16 cellular contexts compared by ENCODE assay signal in the genomic region with DNA sequence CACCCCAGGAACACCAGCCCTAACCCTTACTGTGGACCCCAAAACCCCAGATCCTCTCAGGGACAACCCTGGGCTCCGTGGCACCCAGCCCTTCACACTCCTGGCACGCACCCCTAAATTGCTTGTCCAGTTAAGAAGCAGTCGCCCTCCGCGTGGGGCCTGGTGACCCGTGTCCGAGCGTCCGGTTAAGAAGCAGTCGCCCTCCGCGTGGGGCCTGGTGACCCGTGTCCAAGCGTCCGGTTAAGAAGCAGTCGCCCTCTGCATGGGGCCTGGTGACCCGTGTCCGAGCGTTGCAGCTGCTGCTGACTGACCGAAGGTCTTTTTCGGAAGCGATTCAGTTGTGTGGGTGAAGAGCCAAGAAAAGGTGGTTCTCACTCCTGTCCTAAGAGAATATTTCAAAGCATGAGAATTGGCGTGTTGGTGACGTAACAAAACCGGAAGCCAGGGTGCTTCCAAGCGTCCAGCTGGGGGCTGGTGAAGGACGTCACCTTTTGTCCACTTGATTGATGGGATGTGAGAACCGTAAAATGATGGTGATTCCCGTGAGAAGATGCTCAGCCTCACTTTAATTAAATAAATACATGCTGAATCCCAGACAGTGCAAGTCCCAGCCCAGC.
DNase-seq lines count a peak whose midpoint lies in the region; ATAC-seq and TF ChIP-seq lines count a peak whose summit lies in the region.
"Had no signal": no experiment of that assay in that cellular context is flagged by ENCODE, and none has a peak within 500 bp of the region (broad histone marks: within the 10 kb centered on the region; RNA-seq: fewer than 3 reads in every experiment).

No MANE protein-coding gene starts in this region.

- no peak overlapping the region for H3K4me3 Mint-ChIP-seq in activated CD8-positive, alpha-beta memory T cell treated with anti-CD3 and anti-CD28 coated beads, Interleukin-2, amount 10 ng/mL, durations not matched to agents 7 days and 5 days
- no peak overlapping the region for H3K4me3 Mint-ChIP-seq in CD4-positive, alpha-beta memory T cell
- H3K4me3 Mint-ChIP-seq: CD14-positive monocyte had no signal

- no peaks in the 10 kb centered on the region for H3K9me3 Mint-ChIP-seq in activated CD8-positive, alpha-beta memory T cell treated with anti-CD3 and anti-CD28 coated beads, Interleukin-2, amount 10 ng/mL, durations not matched to agents 7 days and 5 days (ENCODE audit: low read depth)
- no peaks in the 10 kb centered on the region for H3K9me3 Mint-ChIP-seq in CD4-positive, alpha-beta memory T cell

- H3K36me3 Mint-ChIP-seq in activated CD8-positive, alpha-beta memory T cell treated with anti-CD3 and anti-CD28 coated beads, Interleukin-2, amount 10 ng/mL, durations not matched to agents 7 days and 5 days, result no peaks in the 10 kb centered on the region
- H3K36me3 Mint-ChIP-seq in CD4-positive, alpha-beta memory T cell, result no peaks in the 10 kb centered on the region
- H3K36me3 Mint-ChIP-seq: CD14-positive monocyte had no signal

- no peaks in the 10 kb centered on the region for H3K79me2 ChIP-seq in osteoblast (ENCODE audit: insufficient read depth, low read length)

- H3K4me3 ChIP-seq in BLaER1 (no peak overlapping the region), coronary artery (no peak overlapping the region), osteoblast (ENCODE audit: insufficient read depth, low read length) (no peak overlapping the region), aorta (ENCODE audit: low read length in 2 of 2) (no peak overlapping the region)
- H3K4me3 ChIP-seq in CD4-positive, alpha-beta memory T cell (ENCODE audit: low read length in 2 of 2), result no peak overlapping the region

- POLR2A ChIA-PET in CD4-positive, alpha-beta memory T cell (lab: Charles Lee; ENCODE audit: partially characterized antibody), result no interaction called here

- H3K27me3 ChIP-seq in BLaER1 (no peaks in the 10 kb centered on the region), osteoblast (ENCODE audit: insufficient read depth, low read length) (peaks cover 18% of the 10 kb centered on the region), aorta (ENCODE audit: control insufficient read depth in 1 of 2, insufficient read depth in 2 of 2, low read length in 1 of 2) (no peaks in the 10 kb centered on the region)
- H3K27me3 ChIP-seq in CD4-positive, alpha-beta memory T cell (ENCODE audit: insufficient read depth, low read length), result no peaks in the 10 kb centered on the region

- TF ChIP-seq CTCF in coronary artery (IDR thresholded peaks at IDR 0.05) (no peak), osteoblast (IDR thresholded peaks at IDR 0.05; ENCODE audit: extremely low read depth, low read depth, low read length) (no peak)

- H3K27ac ChIP-seq in BLaER1 (no peak overlapping the region), coronary artery (no peak overlapping the region), osteoblast (ENCODE audit: low read depth, low read length) (no peak overlapping the region), aorta (ENCODE audit: low read depth in 1 of 2, low read length in 2 of 2) (no peak overlapping the region)
- H3K27ac ChIP-seq in CD4-positive, alpha-beta memory T cell (ENCODE audit: low read depth, low read length), result no peak overlapping the region

- peak; percentile 35 for DNase-seq in activated CD8-positive, alpha-beta memory T cell treated with anti-CD3 and anti-CD28 coated beads for 24 hours
- DNase-seq in activated CD8-positive, alpha-beta memory T cell treated with anti-CD3 and anti-CD28 coated beads, Interleukin-2, amount 10 ng/mL, durations not matched to agents 7 days and 5 days, result no peak
- DNase-seq in coronary artery (ENCODE audit: low spot score) (peak; percentile 53), osteoblast (ENCODE audit: insufficient read length, low spot score, missing footprints) (peak; percentile 56), aorta (no peak)
- no peak for DNase-seq in CD4-positive, alpha-beta memory T cell
- DNase-seq: 8988T, DMS53, Karpas-422, MM.1S, NCI-H2029, NCI-H510A, RPMI8226 had no signal

- 82 to 85% methylated on average over 29 of the region's 29 CpGs for WGBS in aorta, 2 donors

- H3K9ac ChIP-seq in BLaER1, result no peak overlapping the region

- H3K27me3 Mint-ChIP-seq in activated CD8-positive, alpha-beta memory T cell treated with anti-CD3 and anti-CD28 coated beads, Interleukin-2, amount 10 ng/mL, durations not matched to agents 7 days and 5 days, result no peaks in the 10 kb centered on the region
- H3K27me3 Mint-ChIP-seq in CD4-positive, alpha-beta memory T cell, result no peaks in the 10 kb centered on the region

- intact Hi-C loops in aorta (cut with DNase I), result no loop called here
- intact Hi-C loops in CD4-positive, alpha-beta memory T cell (cut with micrococcal nuclease), result no loop called here

- H2AFZ ChIP-seq in osteoblast (ENCODE audit: low read length), result no peak overlapping the region

- ATAC-seq in activated CD8-positive, alpha-beta memory T cell treated with anti-CD3 and anti-CD28 coated beads, Interleukin-2, amount 10 ng/mL, durations not matched to agents 7 days and 5 days, result no peak
- no peak for ATAC-seq in aorta (ENCODE audit: low FRiP score)
- ATAC-seq in HG02678 (IDR thresholded peaks at IDR 0.05; ENCODE audit: unreplicated experiment), result no peak

- H3K27ac Mint-ChIP-seq in activated CD8-positive, alpha-beta memory T cell treated with anti-CD3 and anti-CD28 coated beads, Interleukin-2, amount 10 ng/mL, durations not matched to agents 7 days and 5 days, result no peak overlapping the region
- H3K27ac Mint-ChIP-seq in CD4-positive, alpha-beta memory T cell, result no peak overlapping the region

- no peaks in the 10 kb centered on the region for H3K4me1 Mint-ChIP-seq in activated CD8-positive, alpha-beta memory T cell treated with anti-CD3 and anti-CD28 coated beads, Interleukin-2, amount 10 ng/mL, durations not matched to agents 7 days and 5 days
- no peaks in the 10 kb centered on the region for H3K4me1 Mint-ChIP-seq in CD4-positive, alpha-beta memory T cell

- H4K20me1 ChIP-seq in BLaER1, result no peaks in the 10 kb centered on the region
- H4K20me1 ChIP-seq in osteoblast (ENCODE audit: insufficient read depth, low read length), result no peaks in the 10 kb centered on the region

- CTCF ChIA-PET in activated CD8-positive, alpha-beta memory T cell treated with anti-CD3 and anti-CD28 coated beads, Interleukin-2, amount 10 ng/mL, durations not matched to agents 7 days and 5 days (lab: Charles Lee), result no interaction called here
- CTCF ChIA-PET in CD4-positive, alpha-beta memory T cell (lab: Charles Lee; ENCODE audit: partially characterized antibody), result no interaction called here

- H3K4me1 ChIP-seq in BLaER1 (peaks cover 33% of the 10 kb centered on the region), osteoblast (ENCODE audit: insufficient read depth, low read length) (no peaks in the 10 kb centered on the region), aorta (ENCODE audit: control insufficient read depth in 1 of 2, insufficient read depth in 2 of 2, low read length in 2 of 2) (no peaks in the 10 kb centered on the region)
- H3K4me1 ChIP-seq in CD4-positive, alpha-beta memory T cell (ENCODE audit: insufficient read depth, low read length), result no peaks in the 10 kb centered on the region

- H3K4me2 ChIP-seq in BLaER1 (peak overlapping the region; percentile 73), osteoblast (ENCODE audit: insufficient read depth, low read length) (no peak overlapping the region)

- H3K36me3 ChIP-seq in BLaER1 (no peaks in the 10 kb centered on the region), osteoblast (ENCODE audit: insufficient read depth, low read length) (no peaks in the 10 kb centered on the region), aorta (ENCODE audit: control insufficient read depth in 1 of 2, insufficient read depth in 2 of 2, low read length in 1 of 2) (no peaks in the 10 kb centered on the region)
- H3K36me3 ChIP-seq in CD4-positive, alpha-beta memory T cell (ENCODE audit: insufficient read depth, low read length), result no peaks in the 10 kb centered on the region

- peaks cover 5% of the 10 kb centered on the region for H3K9me3 ChIP-seq in BLaER1
- no peaks in the 10 kb centered on the region for H3K9me3 ChIP-seq in osteoblast (ENCODE audit: low read depth, low read length)
- peaks cover 1% of the 10 kb centered on the region for H3K9me3 ChIP-seq in aorta (ENCODE audit: control insufficient read depth, low read length)
- no peaks in the 10 kb centered on the region for H3K9me3 ChIP-seq in CD4-positive, alpha-beta memory T cell (ENCODE audit: control insufficient read depth in 1 of 2, low read length in 2 of 2)

Comparison
In these comparisons a context has a peak if more than half of its experiments do, and no peak if none do; other contexts are left out.
1. DNase-seq: peak in activated CD8-positive, alpha-beta memory T cell treated with anti-CD3 and anti-CD28 coated beads for 24 hours (single experiment), coronary artery (single experiment) and osteoblast (single experiment); none in activated CD8-positive, alpha-beta memory T cell treated with anti-CD3 and anti-CD28 coated beads, Interleukin-2, amount 10 ng/mL, durations not matched to agents 7 days and 5 days (single experiment), aorta (0 of 2) and CD4-positive, alpha-beta memory T cell (0 of 5).